ENCODE assay signal across 5 cellular contexts in genomic region chr1:234467821-234468220, GRCh38.
"Had no signal": no experiment of that assay in that cellular context is flagged by ENCODE, and none has a peak within 500 bp of the region (broad histone marks: within the 10 kb centered on the region; RNA-seq: fewer than 3 reads in every experiment).

No MANE protein-coding gene starts in this region.

- H3K4me3 ChIP-seq: K562 had no signal

- H3K9me3 Mint-ChIP-seq: IgD-negative memory B cell had no signal

- DNase-seq: IMR-90, KBM-7 had no signal

- H3K27ac ChIP-seq: HL-60 had no signal

- H3K4me3 Mint-ChIP-seq: IgD-negative memory B cell had no signal

- H3K27me3 Mint-ChIP-seq: IgD-negative memory B cell had no signal

- H3K27ac Mint-ChIP-seq: IgD-negative memory B cell had no signal
